20 cellular contexts compared by ENCODE assay signal in the genomic region with DNA sequence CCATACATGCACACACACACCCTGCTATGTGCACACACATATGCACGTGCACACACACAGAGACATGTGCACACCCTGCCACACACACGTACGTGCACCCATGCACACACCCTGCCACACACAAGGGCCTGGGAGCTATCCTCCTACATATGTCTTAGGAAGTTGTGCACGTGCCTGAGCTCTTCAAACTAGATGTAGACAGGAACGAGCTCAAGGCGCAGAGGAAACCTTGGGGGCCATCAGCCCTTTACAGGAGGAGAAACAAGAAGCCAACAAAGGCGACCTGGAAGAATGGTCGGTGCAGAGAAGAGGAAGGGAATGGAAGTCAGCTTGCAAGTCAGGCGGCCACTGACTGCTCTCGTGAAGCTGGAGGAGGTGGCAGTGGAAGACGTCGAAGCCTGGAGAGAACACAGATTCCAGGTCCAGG. TPM values are rescaled to one million over a fixed set of nuclear protein-coding genes. Genes with fewer than 3 reads are reported as not detected.
DNase-seq lines count a peak whose midpoint lies in the region; ATAC-seq, FAIRE-seq and TF ChIP-seq lines count a peak whose summit lies in the region.
"Had no signal": no experiment of that assay in that cellular context is flagged by ENCODE, and none has a peak within 500 bp of the region (broad histone marks: within the 10 kb centered on the region; RNA-seq: fewer than 3 reads in every experiment).

No MANE protein-coding gene starts in this region.

- no peaks in the 10 kb centered on the region for H3K27me3 ChIP-seq in esophagus muscularis mucosa
- no peaks in the 10 kb centered on the region for H3K27me3 ChIP-seq in testis
- peaks cover 0 to 2% of the 10 kb centered on the region in 2 donors for H3K27me3 ChIP-seq in small intestine (ENCODE audit: control insufficient read depth in 2 of 2, insufficient read depth in 2 of 2, low read length in 2 of 2)
- H3K27me3 ChIP-seq: Peyer's patch had no signal

- no peak for TF ChIP-seq CTCF in esophagus muscularis mucosa (IDR thresholded peaks at IDR 0.05)
- TF ChIP-seq CTCF in testis (IDR thresholded peaks at IDR 0.05) = no peak
- no peak for TF ChIP-seq CTCF in HFFc6 (IDR thresholded peaks at IDR 0.05)

- ATAC-seq in activated naive CD4-positive, alpha-beta T cell treated with anti-CD3 and anti-CD28 coated beads, Interleukin-2, amount 50 U/mL, for 72 hours = peak; percentile 20 to 51
- ATAC-seq in GM21737 (IDR thresholded peaks at IDR 0.05; ENCODE audit: unreplicated experiment) = no peak

- peaks cover 9% of the 10 kb centered on the region for H3K4me1 Mint-ChIP-seq in activated naive CD4-positive, alpha-beta T cell treated with anti-CD3 and anti-CD28 coated beads, Interleukin-2, amount 10 ng/mL, durations not matched to agents 7 days and 5 days
- H3K4me1 Mint-ChIP-seq in HFFc6 (ENCODE audit: low read depth) = no peaks in the 10 kb centered on the region

- no peak overlapping the region for H3K4me3 Mint-ChIP-seq in activated naive CD4-positive, alpha-beta T cell treated with anti-CD3 and anti-CD28 coated beads, Interleukin-2, amount 10 ng/mL, durations not matched to agents 7 days and 5 days
- H3K4me3 Mint-ChIP-seq in HFFc6 = no peak overlapping the region
- H3K4me3 Mint-ChIP-seq: CD4-positive, CD25-positive, alpha-beta regulatory T cell; IgD-negative memory B cell had no signal

- FAIRE-seq in small intestine (lab: Jason Lieb, UNC) = no peak
- FAIRE-seq: GM19239, H54 had no signal

- no peak for DNase-seq in activated naive CD4-positive, alpha-beta T cell treated with anti-CD3 and anti-CD28 coated beads, Interleukin-2, amount 50 U/mL, for 72 hours (ENCODE audit: low spot score in 2 of 2)
- no peak for DNase-seq in activated naive CD4-positive, alpha-beta T cell treated with anti-CD3 and anti-CD28 coated beads, Interleukin-2, amount 10 ng/mL, durations not matched to agents 7 days and 5 days
- DNase-seq in OCI-M1 (lab: John Stamatoyannopoulos, UW) = peak; percentile 4
- DNase-seq in esophagus muscularis mucosa (ENCODE audit: extremely low spot score) = peak; percentile 83
- DNase-seq in testis = no peak
- no peak for DNase-seq in small intestine
- no peak for DNase-seq in HFFc6
- DNase-seq: AML-193, NCI-H1105 treated with DMSO at 0.1 percent for 48 hours, NCI-H187, NCI-H2171, NCI-H446 treated with DMSO at 0.1 percent for 48 hours, NCI-H774, Peyer's patch, SHP77 treated with DMSO at 0.1 percent for 48 hours had no signal

- no peaks in the 10 kb centered on the region for H3K9me3 ChIP-seq in esophagus muscularis mucosa
- no peaks in the 10 kb centered on the region for H3K9me3 ChIP-seq in testis
- no peaks in the 10 kb centered on the region for H3K9me3 ChIP-seq in small intestine (ENCODE audit: control insufficient read depth, low read depth)
- H3K9me3 ChIP-seq: Peyer's patch had no signal

- H3K4me3 ChIP-seq in esophagus muscularis mucosa (no peak overlapping the region), testis (no peak overlapping the region), small intestine (ENCODE audit: low read depth in 1 of 2, low read length in 2 of 2) (no peak overlapping the region)
- H3K4me3 ChIP-seq: Peyer's patch had no signal

- H3K27ac ChIP-seq in esophagus muscularis mucosa (replicated peaks in 1 of 4) = no peak overlapping the region
- peak overlapping the region; percentile 48 to 76 for H3K27ac ChIP-seq in testis
- H3K27ac ChIP-seq in small intestine (ENCODE audit: low read depth in 1 of 2, low read length in 1 of 2) = no peak overlapping the region
- H3K27ac ChIP-seq: Peyer's patch had no signal

- no peak for TF ChIP-seq EP300 in esophagus muscularis mucosa (IDR thresholded peaks at IDR 0.05)

- no peaks in the 10 kb centered on the region for H3K36me3 Mint-ChIP-seq in activated naive CD4-positive, alpha-beta T cell treated with anti-CD3 and anti-CD28 coated beads, Interleukin-2, amount 50 U/mL, for 72 hours
- peaks cover 3% of the 10 kb centered on the region for H3K36me3 Mint-ChIP-seq in activated naive CD4-positive, alpha-beta T cell treated with anti-CD3 and anti-CD28 coated beads, Interleukin-2, amount 10 ng/mL, durations not matched to agents 7 days and 5 days
- no peaks in the 10 kb centered on the region for H3K36me3 Mint-ChIP-seq in HFFc6 (ENCODE audit: low read depth)
- H3K36me3 Mint-ChIP-seq: CD4-positive, CD25-positive, alpha-beta regulatory T cell; IgD-negative memory B cell had no signal

- no peaks in the 10 kb centered on the region for H3K9me3 Mint-ChIP-seq in activated naive CD4-positive, alpha-beta T cell treated with anti-CD3 and anti-CD28 coated beads, Interleukin-2, amount 50 U/mL, for 72 hours
- H3K9me3 Mint-ChIP-seq in activated naive CD4-positive, alpha-beta T cell treated with anti-CD3 and anti-CD28 coated beads, Interleukin-2, amount 10 ng/mL, durations not matched to agents 7 days and 5 days = no peaks in the 10 kb centered on the region
- H3K9me3 Mint-ChIP-seq in HFFc6 = no peaks in the 10 kb centered on the region
- H3K9me3 Mint-ChIP-seq: IgD-negative memory B cell had no signal

- CTCF ChIA-PET in activated naive CD4-positive, alpha-beta T cell treated with anti-CD3 and anti-CD28 coated beads, Interleukin-2, amount 10 ng/mL, durations not matched to agents 7 days and 5 days (lab: Charles Lee) = interaction anchor here (0.6 to 1.4 kb wide), 6 partner anchors 10 to 97 kb away, joined by 3 to 4 read pairs (median 3); no protein-coding TSS in a partner anchor

- peaks cover 63% of the 10 kb centered on the region for H3K27me3 Mint-ChIP-seq in activated naive CD4-positive, alpha-beta T cell treated with anti-CD3 and anti-CD28 coated beads, Interleukin-2, amount 10 ng/mL, durations not matched to agents 7 days and 5 days
- H3K27me3 Mint-ChIP-seq in HFFc6 (ENCODE audit: insufficient read depth) = peaks cover 14% of the 10 kb centered on the region

- intact Hi-C loops in esophagus muscularis mucosa (cut with DNase I) (no loop called here), testis (cut with DNase I; ENCODE audit: low total_unique reads) (no loop called here)

- no peak overlapping the region for H3K27ac Mint-ChIP-seq in activated naive CD4-positive, alpha-beta T cell treated with anti-CD3 and anti-CD28 coated beads, Interleukin-2, amount 50 U/mL, for 72 hours
- no peak overlapping the region for H3K27ac Mint-ChIP-seq in activated naive CD4-positive, alpha-beta T cell treated with anti-CD3 and anti-CD28 coated beads, Interleukin-2, amount 10 ng/mL, durations not matched to agents 7 days and 5 days
- no peak overlapping the region for H3K27ac Mint-ChIP-seq in HFFc6
- H3K27ac Mint-ChIP-seq: CD4-positive, CD25-positive, alpha-beta regulatory T cell; IgD-negative memory B cell had no signal

- H3K36me3 ChIP-seq in esophagus muscularis mucosa (no peaks in the 10 kb centered on the region), testis (ENCODE audit: low read depth, missing control alignments) (no peaks in the 10 kb centered on the region), small intestine (ENCODE audit: control insufficient read depth in 2 of 2, insufficient read depth in 2 of 2, low read length in 2 of 2) (no peaks in the 10 kb centered on the region)
- H3K36me3 ChIP-seq: Peyer's patch had no signal

- H3K4me1 ChIP-seq in esophagus muscularis mucosa (no peaks in the 10 kb centered on the region), testis (peaks cover 23% of the 10 kb centered on the region), small intestine (ENCODE audit: control insufficient read depth in 2 of 2, insufficient read depth in 1 of 2, low read depth in 1 of 2, low read length in 1 of 2) (no peaks in the 10 kb centered on the region)
- H3K4me1 ChIP-seq: Peyer's patch had no signal

- 76% methylated on average over 9 of the region's 12 CpGs for WGBS in esophagus muscularis mucosa
- WGBS in testis, 2 donors = 48 to 51% methylated on average over 10 to 12 of the region's 12 CpGs
- WGBS in small intestine, 3 donors = 55 to 63% (median 58%) methylated on average over 12 of the region's 12 CpGs

- TF ChIP-seq POLR2A in esophagus muscularis mucosa (IDR thresholded peaks at IDR 0.05; ENCODE audit: low read depth) (no peak), testis (IDR thresholded peaks at IDR 0.05) (no peak)

RNA-seq across cellular contexts. Expression of a gene that starts 58.7 kb away (rescaled TPM):
- total RNA-seq in activated naive CD4-positive, alpha-beta T cell treated with anti-CD3 and anti-CD28 coated beads, Interleukin-2, amount 50 U/mL, for 72 hours = not detected
- under 1 TPM in 3 of 4 donors, not detected in 1; 0.23 to 0.45 (median 0.33) TPM for total RNA-seq in esophagus muscularis mucosa
- total RNA-seq in testis = 1 to 10 TPM; 2.8 to 4.5 TPM
- 6.2 TPM for polyA plus RNA-seq in testis (ENCODE audit: insufficient read depth, low read depth, low replicate concordance)
- 100 to 1,000 TPM in 2 of 3 donors, 10 to 100 TPM in 1; 72.7 to 190 (median 156) TPM for polyA plus RNA-seq in small intestine
- not detected for total RNA-seq in HFFc6 (2021; fragmentation: NEBNext Ultra II Directional; extraction: Animal tissue kit (Norgen Biotek cat#: 25700))
- total RNA-seq: CD4-positive, CD25-positive, alpha-beta regulatory T cell had no signal
- polyA plus RNA-seq: CD4-positive, CD25-positive, alpha-beta regulatory T cell had no signal

Comparison
In these comparisons a context has a peak if more than half of its experiments do, and no peak if none do; other contexts are left out.
1. DNase-seq: peak in OCI-M1 (single experiment) and esophagus muscularis mucosa (single experiment); none in activated naive CD4-positive, alpha-beta T cell treated with anti-CD3 and anti-CD28 coated beads, Interleukin-2, amount 50 U/mL, for 72 hours (0 of 2), activated naive CD4-positive, alpha-beta T cell treated with anti-CD3 and anti-CD28 coated beads, Interleukin-2, amount 10 ng/mL, durations not matched to agents 7 days and 5 days (single experiment), testis (single experiment), small intestine (single experiment) and HFFc6 (single experiment).
2. H3K27ac ChIP-seq: peak in testis (2 of 2); none in esophagus muscularis mucosa (0 of 4) and small intestine (0 of 2).